In genomic region chr7:86615711-86616110, GRCh38 we compare ENCODE assay signal across 1 cellular context.
TF ChIP-seq lines count a peak whose summit lies in the region.

No MANE protein-coding gene starts in this region.

TF ChIP-seq in HepG2, 621 proteins besides CTCF, POLR2A, EP300 and RAD21:
- peak; percentile 43 for TF ChIP-seq MNT (IDR thresholded peaks at IDR 0.05)
